ENCODE assay signal across 23 cellular contexts in the genomic region with DNA sequence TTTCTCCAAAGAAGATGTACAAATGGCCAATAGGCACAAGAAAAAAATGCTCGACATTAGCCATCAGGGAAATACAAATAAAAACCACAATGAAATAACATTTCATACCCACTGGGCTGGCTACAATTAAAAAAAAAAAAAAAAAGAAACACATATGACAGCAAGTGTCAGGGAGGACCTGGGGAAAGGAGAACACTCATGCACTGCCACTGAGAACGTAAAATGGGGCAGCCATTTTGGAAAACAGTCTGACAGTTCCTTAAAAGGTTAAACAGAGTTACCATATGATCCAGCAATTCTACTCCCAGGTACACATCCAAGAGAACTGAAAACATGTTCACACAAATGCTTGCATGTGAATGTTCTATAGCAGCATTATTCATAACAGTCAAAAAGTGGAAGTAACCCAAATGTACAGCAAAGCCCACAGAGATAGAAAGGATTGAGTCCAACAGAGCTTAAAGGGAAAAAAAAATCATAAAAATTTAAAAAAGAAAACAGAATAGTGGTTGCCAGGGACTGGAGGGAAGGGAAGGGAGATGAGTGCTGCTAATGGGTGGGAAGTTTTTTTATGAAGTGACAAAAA. TPM values are rescaled to one million over a fixed set of nuclear protein-coding genes. Genes with fewer than 3 reads are reported as not detected.
A peak's percentile ranks its signal among the peaks of the same experiment; 100 is the strongest.
DNase-seq lines count a peak whose midpoint lies in the region; ATAC-seq, FAIRE-seq and TF ChIP-seq lines count a peak whose summit lies in the region.
"Had no signal": no experiment of that assay in that cellular context is flagged by ENCODE, and none has a peak within 500 bp of the region (broad histone marks: within the 10 kb centered on the region; RNA-seq: fewer than 3 reads in every experiment).

No MANE protein-coding gene starts in this region.

- 90% methylated on average over 2 of the region's 2 CpGs for WGBS in hepatocyte (ENCODE audit: low lambda C conversion rate, missing lambda C conversion rate)

- no peaks in the 10 kb centered on the region for H3K27me3 Mint-ChIP-seq in CD4-positive, alpha-beta T cell
- H3K27me3 Mint-ChIP-seq in T-helper 17 cell: no peaks in the 10 kb centered on the region
- H3K27me3 Mint-ChIP-seq: activated naive CD4-positive, alpha-beta T cell treated with anti-CD3 and anti-CD28 coated beads, Interleukin-2, amount 10 ng/mL, durations not matched to agents 7 days and 5 days; effector memory CD8-positive, alpha-beta T cell had no signal

- no peak overlapping the region for H3K4me3 ChIP-seq in hepatocyte
- H3K4me3 ChIP-seq: thyroid gland had no signal

- no peak overlapping the region for H3K4me3 Mint-ChIP-seq in CD4-positive, alpha-beta T cell
- peak overlapping the region; percentile 19 for H3K4me3 Mint-ChIP-seq in T-helper 17 cell
- H3K4me3 Mint-ChIP-seq: activated naive CD4-positive, alpha-beta T cell treated with anti-CD3 and anti-CD28 coated beads, Interleukin-2, amount 10 ng/mL, durations not matched to agents 7 days and 5 days; natural killer cell had no signal

- no peaks in the 10 kb centered on the region for H3K36me3 ChIP-seq in hepatocyte (replicated peaks; ENCODE audit: insufficient read depth, low read depth)
- H3K36me3 ChIP-seq: thyroid gland had no signal

- H4K20me1 ChIP-seq in hepatocyte (ENCODE audit: insufficient read depth, poor library complexity, severe bottlenecking): peaks cover 2% of the 10 kb centered on the region

- peak overlapping the region; percentile 92 for H3K27ac Mint-ChIP-seq in CD4-positive, alpha-beta T cell
- H3K27ac Mint-ChIP-seq in T-helper 17 cell: peak overlapping the region; percentile 97
- H3K27ac Mint-ChIP-seq: activated naive CD4-positive, alpha-beta T cell treated with anti-CD3 and anti-CD28 coated beads, Interleukin-2, amount 10 ng/mL, durations not matched to agents 7 days and 5 days; effector memory CD8-positive, alpha-beta T cell had no signal

- H3K4me2 ChIP-seq in hepatocyte: no peak overlapping the region

- DNase-seq in CD1c-positive myeloid dendritic cell (ENCODE audit: extremely low spot score): peak; percentile 5
- no peak for DNase-seq in CD4-positive, alpha-beta T cell
- DNase-seq in T-helper 17 cell: no peak
- no peak for DNase-seq in hepatocyte (ENCODE audit: low spot score)
- DNase-seq in urothelium cell line (ENCODE audit: low spot score): no peak
- DNase-seq in RKO (ENCODE audit: low spot score): no peak
- DNase-seq in NCI-H2029 (lab: John Stamatoyannopoulos, UW): no peak
- DNase-seq: activated CD4-positive, alpha-beta T cell treated with anti-CD3 and anti-CD28 coated beads for 48 hours; activated naive CD4-positive, alpha-beta T cell treated with anti-CD3 and anti-CD28 coated beads, Interleukin-2, amount 10 ng/mL, durations not matched to agents 7 days and 5 days; COR-L47; DND-41; effector memory CD8-positive, alpha-beta T cell; head of caudate nucleus; Karpas-422; left colon; natural killer cell; NCI-H1105 treated with DMSO at 0.1 percent for 48 hours; NCI-H2171; NCI-H524 treated with DMSO at 0.1 percent for 48 hours; stimulated activated naive CD4-positive, alpha-beta T cell; thyroid gland had no signal

- H3K4me1 Mint-ChIP-seq in CD4-positive, alpha-beta T cell (ENCODE audit: low read depth): peaks cover 78% of the 10 kb centered on the region
- peaks cover 58% of the 10 kb centered on the region for H3K4me1 Mint-ChIP-seq in T-helper 17 cell

- H2AFZ ChIP-seq in hepatocyte: no peak overlapping the region

- peaks cover 46% of the 10 kb centered on the region for H3K36me3 Mint-ChIP-seq in CD4-positive, alpha-beta T cell (ENCODE audit: low read depth)
- peaks cover 3% of the 10 kb centered on the region for H3K36me3 Mint-ChIP-seq in T-helper 17 cell (ENCODE audit: low read depth)
- H3K36me3 Mint-ChIP-seq: natural killer cell had no signal

- no peaks in the 10 kb centered on the region for H3K27me3 ChIP-seq in CD4-positive, alpha-beta T cell (ENCODE audit: control insufficient read depth, insufficient read depth, low read length)
- no peaks in the 10 kb centered on the region for H3K27me3 ChIP-seq in hepatocyte
- H3K27me3 ChIP-seq: thyroid gland had no signal

- H3K27ac ChIP-seq in CD4-positive, alpha-beta T cell (ENCODE audit: low read depth, low read length): no peak overlapping the region
- H3K27ac ChIP-seq in hepatocyte: peak overlapping the region; percentile 77

- POLR2A ChIA-PET in CD4-positive, alpha-beta T cell (lab: Charles Lee): interaction anchor here (0.6 to 1.0 kb wide), 2 partner anchors 18 to 119 kb away, joined by 4 to 8 read pairs; no protein-coding TSS in a partner anchor

- no peaks in the 10 kb centered on the region for H3K9me3 ChIP-seq in CD4-positive, alpha-beta T cell (ENCODE audit: control insufficient read depth, low read length)
- H3K9me3 ChIP-seq in T-helper 17 cell (ENCODE audit: control insufficient read depth, low read length, poor library complexity, severe bottlenecking) (no peaks in the 10 kb centered on the region), hepatocyte (ENCODE audit: low read depth) (no peaks in the 10 kb centered on the region)
- H3K9me3 ChIP-seq: thyroid gland had no signal

- no peaks in the 10 kb centered on the region for H3K9me3 Mint-ChIP-seq in CD4-positive, alpha-beta T cell
- H3K9me3 Mint-ChIP-seq: activated naive CD4-positive, alpha-beta T cell treated with anti-CD3 and anti-CD28 coated beads, Interleukin-2, amount 10 ng/mL, durations not matched to agents 7 days and 5 days; effector memory CD8-positive, alpha-beta T cell; natural killer cell had no signal

- intact Hi-C loops in CD4-positive, alpha-beta T cell (cut with DNase I, micrococcal nuclease): no loop called here

- TF ChIP-seq CTCF in CD4-positive, alpha-beta T cell (IDR thresholded peaks at IDR 0.05): no peak
- no peak for TF ChIP-seq CTCF in hepatocyte (IDR thresholded peaks at IDR 0.05; ENCODE audit: poor library complexity)

- H3K9me2 ChIP-seq in hepatocyte (replicated peaks; ENCODE audit: insufficient read depth): no peaks in the 10 kb centered on the region

- ATAC-seq in CD4-positive, alpha-beta T cell (ENCODE audit: poor library complexity): no peak
- no peak for ATAC-seq in T-helper 17 cell
- ATAC-seq: effector memory CD8-positive, alpha-beta T cell; natural killer cell had no signal

- peaks cover 23% of the 10 kb centered on the region for H3K4me1 ChIP-seq in hepatocyte (ENCODE audit: insufficient read depth)

- CTCF ChIA-PET in CD4-positive, alpha-beta T cell (lab: Charles Lee): no interaction called here

- H3K79me2 ChIP-seq in hepatocyte: peaks cover 60% of the 10 kb centered on the region

- FAIRE-seq in urothelium cell line (lab: Jason Lieb, UNC): no peak
- FAIRE-seq: TTC549 had no signal

RNA-seq across cellular contexts. Expression of a gene that starts 48.4 kb away (rescaled TPM):
- total RNA-seq in CD4-positive, alpha-beta T cell: 1 to 10 TPM; 7.4 to 7.5 TPM
- total RNA-seq in T-helper 17 cell (1 to 10 TPM; 5.9 to 9.6 TPM), hepatocyte (2.2 and 3.8 TPM in 2 replicates)
- polyA plus RNA-seq in hepatocyte: 5.0 and 6.1 TPM in 2 replicates
- total RNA-seq: H4 had no signal
